In the genomic region with DNA sequence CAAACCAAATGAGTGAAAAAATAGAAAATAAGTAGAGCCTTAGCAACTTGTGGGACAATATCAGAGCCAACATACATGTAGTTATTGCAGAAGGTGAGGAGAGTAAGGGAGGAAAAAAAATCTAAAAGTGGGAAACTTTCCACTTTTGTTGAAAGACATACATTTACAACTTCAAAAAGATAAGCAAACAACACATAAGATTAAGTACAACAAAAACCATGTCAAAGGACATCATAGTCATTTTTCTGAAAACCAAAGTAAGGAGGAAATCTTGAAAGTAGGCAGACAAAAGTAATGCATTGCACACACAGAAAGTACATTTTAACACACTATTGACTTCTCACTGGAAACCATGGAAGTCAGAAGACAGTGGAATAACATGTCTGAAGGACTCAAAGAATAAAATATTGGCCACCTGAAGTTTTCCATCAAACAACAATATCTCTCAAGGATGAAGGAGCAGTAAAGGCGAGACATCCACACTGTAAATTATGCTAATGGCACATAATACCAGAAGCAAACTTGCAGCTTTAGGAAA, we compare ENCODE assay signal across 36 cellular contexts.
"Had no signal": no experiment of that assay in that cellular context is flagged by ENCODE, and none has a peak within 500 bp of the region (broad histone marks: within the 10 kb centered on the region; RNA-seq: fewer than 3 reads in every experiment).

No MANE protein-coding gene starts in this region.

- ATAC-seq: activated CD4-positive, alpha-beta T cell treated with anti-CD3 and anti-CD28 coated beads for 36 hours; activated CD4-positive, CD25-positive, alpha-beta regulatory T cell treated with anti-CD3 and anti-CD28 coated beads, Interleukin-2, amount 50 U/mL, for 24 hours; activated CD8-positive, alpha-beta T cell treated with anti-CD3 and anti-CD28 coated beads, Interleukin-2, amount 10 ng/mL, durations not matched to agents 7 days and 5 days; PC-3 had no signal

- H3K9ac ChIP-seq: SK-N-SH had no signal

- H3K27me3 ChIP-seq: brain microvascular endothelial cell, MG63, Peyer's patch, SJSA1 had no signal

- H3K36me3 ChIP-seq: brain microvascular endothelial cell, MG63, Peyer's patch, SJSA1 had no signal

- H3K9me3 ChIP-seq: Peyer's patch had no signal

- H3K4me1 ChIP-seq: Peyer's patch, SJSA1 had no signal

- H3K9me2 ChIP-seq: SK-N-SH had no signal

- DNase-seq: activated CD4-positive, alpha-beta T cell treated with anti-CD3 and anti-CD28 coated beads for 36 hours; activated CD4-positive, alpha-beta T cell treated with anti-CD3 and anti-CD28 coated beads, Interleukin-2, amount 10 ng/mL, durations not matched to agents 7 days and 5 days; activated CD4-positive, alpha-beta T cell treated with anti-CD3 and anti-CD28 coated beads, Interleukin-2, amount 50 U/mL, for 48 hours; activated CD8-positive, alpha-beta T cell treated with anti-CD3 and anti-CD28 coated beads, Interleukin-2, amount 10 ng/mL, durations not matched to agents 7 days and 5 days; activated gamma-delta T cell; activated naive CD4-positive, alpha-beta T cell treated with Interleukin-2 at 50 U/mL for 16 hours; activated T-cell treated with anti-CD3 and anti-CD28 coated beads, Interleukin-2, amount 50 U/mL, for 24 hours; amniotic stem cell; aorta; brain microvascular endothelial cell; central memory CD4-positive, alpha-beta T cell; Karpas-422; MG63; MV-4-11; NCI-H1092 treated with DMSO at 0.1 percent for 48 hours; NCI-H1417; NCI-H146; NCI-H187; NCI-H2029 treated with DMSO at 0.1 percent for 48 hours; NCI-H510A; NCI-H526; NCI-H748 treated with DMSO at 0.1 percent for 48 hours; NK-92 treated with Interleukin-12 subunit alpha and Interleukin-12 subunit beta, amount 100 ng/mL, for 24 hours; PC-3; Peyer's patch; RPMI8226; SHP77 treated with DMSO at 0.1 percent for 48 hours; SK-N-SH had no signal

- H3K27ac Mint-ChIP-seq: activated CD4-positive, alpha-beta T cell treated with anti-CD3 and anti-CD28 coated beads for 36 hours; activated CD4-positive, alpha-beta T cell treated with anti-CD3 and anti-CD28 coated beads, Interleukin-2, amount 10 ng/mL, durations not matched to agents 7 days and 5 days; activated CD8-positive, alpha-beta T cell treated with anti-CD3 and anti-CD28 coated beads, Interleukin-2, amount 10 ng/mL, durations not matched to agents 7 days and 5 days; activated naive CD4-positive, alpha-beta T cell treated with anti-CD3 and anti-CD28 coated beads, Interleukin-2, amount 50 U/mL, for 24 hours; activated T-cell treated with anti-CD3 and anti-CD28 coated beads, Interleukin-2, amount 50 U/mL, for 24 hours; activated T-helper 2 cell treated with anti-CD3 and anti-CD28 coated beads, Interferon-gamma antibody, Interleukin-2, Interleukin-4, amounts not matched to agents 10 μg/mL and 5 μg/mL and 100 μg/mL, durations not matched to agents 14 hours and 24 hours and 36 hours; T-helper 1 cell treated with Interleukin-12 subunit alpha and Interleukin-12 subunit beta and Interleukin-4 antibody, amounts not matched to agents 30 μg/mL and 1 μg/mL, for 36 hours; T-helper 2 cell treated with Interferon-gamma antibody and Interleukin-4, amounts not matched to agents 5 μg/mL and 100 μg/mL, for 36 hours had no signal

- H3K27ac ChIP-seq: brain microvascular endothelial cell, Peyer's patch, SJSA1 had no signal

- H3K4me3 ChIP-seq: MG63, Peyer's patch, SJSA1 had no signal

- H3K4me2 ChIP-seq: SK-N-SH had no signal

- H3K9me3 Mint-ChIP-seq: activated CD4-positive, alpha-beta T cell treated with anti-CD3 and anti-CD28 coated beads, Interleukin-2, amount 10 ng/mL, durations not matched to agents 7 days and 5 days; T-helper 2 cell treated with Interferon-gamma antibody and Interleukin-4, amounts not matched to agents 5 μg/mL and 100 μg/mL, for 36 hours had no signal

- FAIRE-seq: colon, TTC549 had no signal
